8 cellular contexts compared by ENCODE assay signal in genomic region chr1:228084325-228084724, GRCh38. TPM values are rescaled to one million over a fixed set of nuclear protein-coding genes. Genes with fewer than 3 reads are reported as not detected.
DNase-seq lines count a peak whose midpoint lies in the region; FAIRE-seq and TF ChIP-seq lines count a peak whose summit lies in the region.

No MANE protein-coding gene starts in this region.

- H3K4me3 ChIP-seq in epithelial cell of proximal tubule (ENCODE audit: low read depth, low read length), result peak overlapping the region; percentile 98

- no peak for TF ChIP-seq CTCF in epithelial cell of proximal tubule (conservative IDR thresholded peaks at IDR 0.05; ENCODE audit: low read depth, low read length)

- no peak for DNase-seq in GM12892 (ENCODE audit: insufficient read length)
- peak; percentile 83 for DNase-seq in SIG-M5 treated with dmso at 0.1 percent for 504 hours (lab: John Stamatoyannopoulos, UW; ENCODE audit: unreplicated experiment)
- no peak for DNase-seq in epithelial cell of proximal tubule (ENCODE audit: low read depth)
- peak; percentile 47 for DNase-seq in non-pigmented ciliary epithelial cell (ENCODE audit: low read depth)
- DNase-seq in NAMALWA (ENCODE audit: low spot score), result no peak
- no peak for DNase-seq in NCI-H2029 treated with DMSO at 0.1 percent for 48 hours (lab: John Stamatoyannopoulos, UW)
- no peak for DNase-seq in NCI-H128 (lab: John Stamatoyannopoulos, UW; ENCODE audit: unreplicated experiment)
- DNase-seq in NCI-H1694 (lab: John Stamatoyannopoulos, UW), result no peak

- FAIRE-seq in GM12892 (lab: Jason Lieb, UNC), result peak; percentile 78

- no peak for TF ChIP-seq POLR2A in GM12892 (IDR thresholded peaks at IDR 0.05; ENCODE audit: low read depth, low read length)

RNA-seq across cellular contexts. Expression of gene ARF1, which starts 1.8 kb away (rescaled TPM):
- 187 TPM for polyA plus RNA-seq in GM12892 (2012; ENCODE audit: missing spikeins)
- total RNA-seq in epithelial cell of proximal tubule, result 303 and 476 TPM in 2 replicates

RNA-seq across cellular contexts. Expression of gene C1orf35, which starts 18.8 kb away (rescaled TPM):
- 8.8 TPM for polyA plus RNA-seq in GM12892 (2012; ENCODE audit: missing spikeins)
- 23.8 and 27.6 TPM in 2 replicates for total RNA-seq in epithelial cell of proximal tubule

RNA-seq across cellular contexts. Expression of gene MRPL55, which starts 24.8 kb away (rescaled TPM):
- polyA plus RNA-seq in GM12892 (2012; ENCODE audit: missing spikeins), result 25.4 TPM
- total RNA-seq in epithelial cell of proximal tubule, result 130 and 142 TPM in 2 replicates

RNA-seq across cellular contexts. Expression of gene GUK1, which starts 55.8 kb away (rescaled TPM):
- polyA plus RNA-seq in GM12892 (2012; ENCODE audit: missing spikeins), result 109 TPM
- total RNA-seq in epithelial cell of proximal tubule, result 242 and 269 TPM in 2 replicates

Comparison
In these comparisons a context has a peak if more than half of its experiments do, and no peak if none do; other contexts are left out.
1. DNase-seq: peak in SIG-M5 treated with dmso at 0.1 percent for 504 hours (single experiment) and non-pigmented ciliary epithelial cell (single experiment); none in GM12892 (single experiment), epithelial cell of proximal tubule (single experiment), NAMALWA (single experiment), NCI-H2029 treated with DMSO at 0.1 percent for 48 hours (single experiment), NCI-H128 (single experiment) and NCI-H1694 (single experiment).